In genomic region chr1:39525366-39526165, GRCh38 we compare ENCODE assay signal across 8 cellular contexts. TPM values are rescaled to one million over a fixed set of nuclear protein-coding genes. Genes with fewer than 3 reads are reported as not detected.
DNase-seq lines count a peak whose midpoint lies in the region; ATAC-seq and TF ChIP-seq lines count a peak whose summit lies in the region.

No MANE protein-coding gene starts in this region.

- peaks cover 3% of the 10 kb centered on the region for H3K36me3 Mint-ChIP-seq in activated CD8-positive, alpha-beta memory T cell treated with anti-CD3 and anti-CD28 coated beads, Interleukin-2, amount 10 ng/mL, durations not matched to agents 7 days and 5 days

- no peak for TF ChIP-seq CTCF in VCaP (conservative IDR thresholded peaks at IDR 0.05)
- TF ChIP-seq CTCF in RWPE1 (conservative IDR thresholded peaks at IDR 0.05; ENCODE audit: low read depth), result no peak

- ATAC-seq in activated CD8-positive, alpha-beta memory T cell treated with anti-CD3 and anti-CD28 coated beads, Interleukin-2, amount 10 ng/mL, durations not matched to agents 7 days and 5 days, result peak; percentile 98
- ATAC-seq in HG02973 (IDR thresholded peaks at IDR 0.05; ENCODE audit: unreplicated experiment), result peak; percentile 87

- H3K9me3 Mint-ChIP-seq in activated CD8-positive, alpha-beta memory T cell treated with anti-CD3 and anti-CD28 coated beads, Interleukin-2, amount 10 ng/mL, durations not matched to agents 7 days and 5 days (ENCODE audit: low read depth), result no peaks in the 10 kb centered on the region

- no peak overlapping the region for H3K4me3 Mint-ChIP-seq in activated CD8-positive, alpha-beta memory T cell treated with anti-CD3 and anti-CD28 coated beads, Interleukin-2, amount 10 ng/mL, durations not matched to agents 7 days and 5 days

- H3K27me3 Mint-ChIP-seq in activated CD8-positive, alpha-beta memory T cell treated with anti-CD3 and anti-CD28 coated beads, Interleukin-2, amount 10 ng/mL, durations not matched to agents 7 days and 5 days, result no peaks in the 10 kb centered on the region

- peak; percentile 90 for DNase-seq in activated CD8-positive, alpha-beta memory T cell treated with anti-CD3 and anti-CD28 coated beads, Interleukin-2, amount 10 ng/mL, durations not matched to agents 7 days and 5 days
- DNase-seq in activated CD8-positive, alpha-beta memory T cell treated with anti-CD3 and anti-CD28 coated beads, Interleukin-2, amount 50 U/mL, for 48 hours, result no peak
- peak; percentile 12 to 30 for DNase-seq in stimulated activated CD8-positive, alpha-beta memory T cell treated with anti-CD3 and anti-CD28 coated beads, Interleukin-7, amount 100 ng/mL, for 4 hours (ENCODE audit: low read depth in 2 of 2)
- DNase-seq in superior temporal gyrus (ENCODE audit: extremely low spot score) (no peak), RWPE1 (ENCODE audit: low spot score) (no peak), AG08396 (ENCODE audit: low spot score) (no peak)

- CTCF ChIA-PET in activated CD8-positive, alpha-beta memory T cell treated with anti-CD3 and anti-CD28 coated beads, Interleukin-2, amount 10 ng/mL, durations not matched to agents 7 days and 5 days (lab: Charles Lee), result interaction anchor here (1.2 to 4.2 kb wide), 3 partner anchors 13 to 133 kb away, joined by 3 to 16 read pairs (median 3); no protein-coding TSS in a partner anchor
- CTCF ChIA-PET in RWPE1 (lab: Yijun Ruan, JAX), result no interaction called here

- peaks cover 19% of the 10 kb centered on the region for H3K4me1 Mint-ChIP-seq in activated CD8-positive, alpha-beta memory T cell treated with anti-CD3 and anti-CD28 coated beads, Interleukin-2, amount 10 ng/mL, durations not matched to agents 7 days and 5 days

- H3K27ac Mint-ChIP-seq in activated CD8-positive, alpha-beta memory T cell treated with anti-CD3 and anti-CD28 coated beads, Interleukin-2, amount 10 ng/mL, durations not matched to agents 7 days and 5 days, result peak overlapping the region; percentile 54

- POLR2A ChIA-PET in RWPE1 (lab: Yijun Ruan, JAX; ENCODE audit: low non-redundant PET), result no interaction called here

- H3K27ac ChIP-seq in VCaP (peak overlapping the region; percentile 77; the same call in 1 of the 2 replicates), RWPE1 (no peak overlapping the region)

RNA-seq across cellular contexts. Expression of gene BMP8A, which starts 34.1 kb away (rescaled TPM):
- total RNA-seq in activated CD8-positive, alpha-beta memory T cell treated with anti-CD3 and anti-CD28 coated beads, Interleukin-2, amount 10 ng/mL, durations not matched to agents 7 days and 5 days, result not detected

RNA-seq across cellular contexts. Expression of gene PABPC4, which starts 51.0 kb away (rescaled TPM):
- total RNA-seq in activated CD8-positive, alpha-beta memory T cell treated with anti-CD3 and anti-CD28 coated beads, Interleukin-2, amount 10 ng/mL, durations not matched to agents 7 days and 5 days, result 100 to 1,000 TPM; 183 to 211 TPM

Comparison
In these comparisons a context has a peak if more than half of its experiments do, and no peak if none do; other contexts are left out.
1. DNase-seq: peak in activated CD8-positive, alpha-beta memory T cell treated with anti-CD3 and anti-CD28 coated beads, Interleukin-2, amount 10 ng/mL, durations not matched to agents 7 days and 5 days (single experiment) and stimulated activated CD8-positive, alpha-beta memory T cell treated with anti-CD3 and anti-CD28 coated beads, Interleukin-7, amount 100 ng/mL, for 4 hours (2 of 2); none in activated CD8-positive, alpha-beta memory T cell treated with anti-CD3 and anti-CD28 coated beads, Interleukin-2, amount 50 U/mL, for 48 hours (single experiment), superior temporal gyrus (single experiment), RWPE1 (single experiment) and AG08396 (single experiment).